Comparison of ENCODE assay signal across 18 cellular contexts in the genomic region with DNA sequence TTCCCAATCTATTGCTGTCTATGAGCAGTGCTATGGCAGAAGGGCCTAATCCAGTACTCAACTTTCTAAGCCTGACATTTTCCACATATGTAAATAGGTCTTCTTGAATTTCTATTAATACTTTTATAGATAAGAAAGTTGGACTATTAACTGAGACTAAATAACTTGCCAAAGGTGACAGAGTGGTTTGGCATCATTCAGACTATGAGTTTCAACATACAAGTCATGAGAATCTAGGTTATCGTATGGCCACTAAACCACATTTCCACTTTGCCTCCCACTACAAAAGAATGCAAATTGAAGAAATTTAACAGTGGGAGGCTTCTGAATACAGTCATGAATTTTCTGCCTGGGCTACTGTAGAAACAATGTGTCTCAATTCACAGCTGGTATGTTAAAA.
A peak's percentile ranks its signal among the peaks of the same experiment; 100 is the strongest.
DNase-seq lines count a peak whose midpoint lies in the region; ATAC-seq, FAIRE-seq and TF ChIP-seq lines count a peak whose summit lies in the region.
"Had no signal": no experiment of that assay in that cellular context is flagged by ENCODE, and none has a peak within 500 bp of the region (broad histone marks: within the 10 kb centered on the region; RNA-seq: fewer than 3 reads in every experiment).

No MANE protein-coding gene starts in this region.

- 93% methylated on average over 1 of the region's 1 CpG for WGBS in hepatocyte (ENCODE audit: low lambda C conversion rate, missing lambda C conversion rate)

- TF ChIP-seq CTCF in left ventricle myocardium inferior (IDR thresholded peaks at IDR 0.05; ENCODE audit: borderline replicate concordance) = no peak
- no peak for TF ChIP-seq CTCF in astrocyte of the cerebellum (IDR thresholded peaks at IDR 0.05; ENCODE audit: low read depth, low read length, missing control alignments)
- no peak for TF ChIP-seq CTCF in hepatocyte (IDR thresholded peaks at IDR 0.05; ENCODE audit: poor library complexity)

- no peak overlapping the region for H2AFZ ChIP-seq in hepatocyte
- H2AFZ ChIP-seq: GM23248 had no signal

- no peaks in the 10 kb centered on the region for H4K20me1 ChIP-seq in hepatocyte (ENCODE audit: insufficient read depth, poor library complexity, severe bottlenecking)
- H4K20me1 ChIP-seq: BLaER1 had no signal

- TF ChIP-seq POLR2A in H54 (IDR thresholded peaks at IDR 0.05; ENCODE audit: low read depth, low read length) = no peak

- H3K36me3 ChIP-seq in left ventricle myocardium inferior (no peaks in the 10 kb centered on the region), hepatocyte (replicated peaks; ENCODE audit: insufficient read depth, low read depth) (no peaks in the 10 kb centered on the region)
- H3K36me3 ChIP-seq: BLaER1 had no signal

- no peak for DNase-seq in Right ventricle myocardium superior
- no peak for DNase-seq in left ventricle myocardium inferior
- DNase-seq in astrocyte of the cerebellum (ENCODE audit: low read depth) = peak; percentile 72
- peak; percentile 0 for DNase-seq in iris pigment epithelial cell (ENCODE audit: low read depth)
- no peak for DNase-seq in hepatocyte (ENCODE audit: low spot score)
- no peak for DNase-seq in H54 (ENCODE audit: insufficient read length, low spot score)
- no peak for DNase-seq in NCI-H526 treated with DMSO at 0.1 percent for 48 hours (lab: John Stamatoyannopoulos, UW)
- DNase-seq: 8988T; CD4-positive, alpha-beta memory T cell; DMS153; DMS79; GDM1; GM23248; HCEC 1CT had no signal

- H3K9me3 ChIP-seq in left ventricle myocardium inferior (replicated peaks) (no peaks in the 10 kb centered on the region), hepatocyte (ENCODE audit: low read depth) (no peaks in the 10 kb centered on the region)
- H3K9me3 ChIP-seq: BLaER1 had no signal

- no peaks in the 10 kb centered on the region for H3K79me2 ChIP-seq in hepatocyte

- no peaks in the 10 kb centered on the region for H3K27me3 ChIP-seq in left ventricle myocardium inferior (ENCODE audit: low read depth)
- no peaks in the 10 kb centered on the region for H3K27me3 ChIP-seq in hepatocyte
- H3K27me3 ChIP-seq: BLaER1 had no signal

- no peak for FAIRE-seq in H54 (lab: Jason Lieb, UNC)
- FAIRE-seq: GM12892, GM18507 had no signal

- intact Hi-C loops in Right ventricle myocardium superior (cut with DNase I) = no loop called here
- intact Hi-C loops in left ventricle myocardium inferior (cut with micrococcal nuclease) = no loop called here

- no peak overlapping the region for H3K4me2 ChIP-seq in hepatocyte
- H3K4me2 ChIP-seq: BLaER1 had no signal

- in situ Hi-C loops in astrocyte of the cerebellum (cut with HindIII; ENCODE audit: low sequenced_read_pairs) = no loop called here

- peaks cover 8% of the 10 kb centered on the region for H3K4me1 ChIP-seq in left ventricle myocardium inferior
- no peaks in the 10 kb centered on the region for H3K4me1 ChIP-seq in hepatocyte (ENCODE audit: insufficient read depth)
- H3K4me1 ChIP-seq: BLaER1 had no signal

- H3K4me3 ChIP-seq in left ventricle myocardium inferior (no peak overlapping the region), astrocyte of the cerebellum (ENCODE audit: low read depth, low read length) (no peak overlapping the region), hepatocyte (no peak overlapping the region)
- H3K4me3 ChIP-seq: BLaER1, GM23248 had no signal

- H3K27ac ChIP-seq in left ventricle myocardium inferior (replicated peaks) (no peak overlapping the region), hepatocyte (no peak overlapping the region)
- H3K27ac ChIP-seq: BLaER1, GM23248, HL-60 had no signal

- H3K9me2 ChIP-seq in hepatocyte (replicated peaks; ENCODE audit: insufficient read depth) = no peaks in the 10 kb centered on the region

- peak; percentile 68 for ATAC-seq in Right ventricle myocardium superior (ENCODE audit: poor library complexity)

Comparison
In these comparisons a context has a peak if more than half of its experiments do, and no peak if none do; other contexts are left out.
1. DNase-seq: peak in astrocyte of the cerebellum (single experiment) and iris pigment epithelial cell (single experiment); none in Right ventricle myocardium superior (single experiment), left ventricle myocardium inferior (single experiment), hepatocyte (single experiment), H54 (single experiment) and NCI-H526 treated with DMSO at 0.1 percent for 48 hours (single experiment).